1 cellular context compared by ENCODE assay signal in the genomic region with DNA sequence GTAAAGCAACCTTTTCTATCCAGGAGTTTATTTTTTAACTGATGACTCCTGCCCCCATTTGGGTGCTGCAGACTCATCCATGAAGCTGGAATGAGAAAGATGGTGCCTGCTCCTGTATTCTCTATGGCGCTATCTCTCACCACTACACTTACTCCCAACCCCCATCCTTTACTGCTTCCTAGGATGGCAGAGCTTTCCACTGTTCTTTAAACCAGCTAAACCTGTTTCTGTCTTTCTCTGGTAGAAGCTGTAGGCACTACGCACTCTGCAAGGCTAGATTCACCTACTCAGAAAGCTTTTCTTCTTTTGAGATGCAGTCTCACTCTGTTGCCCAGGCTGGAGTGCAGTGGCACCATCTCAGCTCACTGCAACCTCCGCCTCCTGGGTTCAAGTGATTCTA.
TF ChIP-seq lines count a peak whose summit lies in the region.

No MANE protein-coding gene starts in this region.

TF ChIP-seq in GM23338, 12 proteins besides CTCF, POLR2A, EP300 and RAD21 (continued from another document):
- TF ChIP-seq, protein P1, sequence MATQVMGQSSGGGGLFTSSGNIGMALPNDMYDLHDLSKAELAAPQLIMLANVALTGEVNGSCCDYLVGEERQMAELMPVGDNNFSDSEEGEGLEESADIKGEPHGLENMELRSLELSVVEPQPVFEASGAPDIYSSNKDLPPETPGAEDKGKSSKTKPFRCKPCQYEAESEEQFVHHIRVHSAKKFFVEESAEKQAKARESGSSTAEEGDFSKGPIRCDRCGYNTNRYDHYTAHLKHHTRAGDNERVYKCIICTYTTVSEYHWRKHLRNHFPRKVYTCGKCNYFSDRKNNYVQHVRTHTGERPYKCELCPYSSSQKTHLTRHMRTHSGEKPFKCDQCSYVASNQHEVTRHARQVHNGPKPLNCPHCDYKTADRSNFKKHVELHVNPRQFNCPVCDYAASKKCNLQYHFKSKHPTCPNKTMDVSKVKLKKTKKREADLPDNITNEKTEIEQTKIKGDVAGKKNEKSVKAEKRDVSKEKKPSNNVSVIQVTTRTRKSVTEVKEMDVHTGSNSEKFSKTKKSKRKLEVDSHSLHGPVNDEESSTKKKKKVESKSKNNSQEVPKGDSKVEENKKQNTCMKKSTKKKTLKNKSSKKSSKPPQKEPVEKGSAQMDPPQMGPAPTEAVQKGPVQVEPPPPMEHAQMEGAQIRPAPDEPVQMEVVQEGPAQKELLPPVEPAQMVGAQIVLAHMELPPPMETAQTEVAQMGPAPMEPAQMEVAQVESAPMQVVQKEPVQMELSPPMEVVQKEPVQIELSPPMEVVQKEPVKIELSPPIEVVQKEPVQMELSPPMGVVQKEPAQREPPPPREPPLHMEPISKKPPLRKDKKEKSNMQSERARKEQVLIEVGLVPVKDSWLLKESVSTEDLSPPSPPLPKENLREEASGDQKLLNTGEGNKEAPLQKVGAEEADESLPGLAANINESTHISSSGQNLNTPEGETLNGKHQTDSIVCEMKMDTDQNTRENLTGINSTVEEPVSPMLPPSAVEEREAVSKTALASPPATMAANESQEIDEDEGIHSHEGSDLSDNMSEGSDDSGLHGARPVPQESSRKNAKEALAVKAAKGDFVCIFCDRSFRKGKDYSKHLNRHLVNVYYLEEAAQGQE (IDR thresholded peaks at IDR 0.05; ENCODE audit: unreplicated experiment): no peak
- TF ChIP-seq ZNF331 (CRISPR knock-in tag; IDR thresholded peaks at IDR 0.05; ENCODE audit: low read depth) (no peak), STAT1 (IDR thresholded peaks at IDR 0.05; ENCODE audit: unreplicated experiment) (no peak), NANOG (IDR thresholded peaks at IDR 0.05; ENCODE audit: borderline replicate concordance) (no peak), ZNF114 (CRISPR knock-in tag; IDR thresholded peaks at IDR 0.05) (no peak), POLR2AphosphoS5 (IDR thresholded peaks at IDR 0.05; ENCODE audit: low read depth) (no peak), CREB1 (CRISPR knock-in tag; IDR thresholded peaks at IDR 0.05; ENCODE audit: low read depth) (no peak)
- TF ChIP-seq, protein P2, sequence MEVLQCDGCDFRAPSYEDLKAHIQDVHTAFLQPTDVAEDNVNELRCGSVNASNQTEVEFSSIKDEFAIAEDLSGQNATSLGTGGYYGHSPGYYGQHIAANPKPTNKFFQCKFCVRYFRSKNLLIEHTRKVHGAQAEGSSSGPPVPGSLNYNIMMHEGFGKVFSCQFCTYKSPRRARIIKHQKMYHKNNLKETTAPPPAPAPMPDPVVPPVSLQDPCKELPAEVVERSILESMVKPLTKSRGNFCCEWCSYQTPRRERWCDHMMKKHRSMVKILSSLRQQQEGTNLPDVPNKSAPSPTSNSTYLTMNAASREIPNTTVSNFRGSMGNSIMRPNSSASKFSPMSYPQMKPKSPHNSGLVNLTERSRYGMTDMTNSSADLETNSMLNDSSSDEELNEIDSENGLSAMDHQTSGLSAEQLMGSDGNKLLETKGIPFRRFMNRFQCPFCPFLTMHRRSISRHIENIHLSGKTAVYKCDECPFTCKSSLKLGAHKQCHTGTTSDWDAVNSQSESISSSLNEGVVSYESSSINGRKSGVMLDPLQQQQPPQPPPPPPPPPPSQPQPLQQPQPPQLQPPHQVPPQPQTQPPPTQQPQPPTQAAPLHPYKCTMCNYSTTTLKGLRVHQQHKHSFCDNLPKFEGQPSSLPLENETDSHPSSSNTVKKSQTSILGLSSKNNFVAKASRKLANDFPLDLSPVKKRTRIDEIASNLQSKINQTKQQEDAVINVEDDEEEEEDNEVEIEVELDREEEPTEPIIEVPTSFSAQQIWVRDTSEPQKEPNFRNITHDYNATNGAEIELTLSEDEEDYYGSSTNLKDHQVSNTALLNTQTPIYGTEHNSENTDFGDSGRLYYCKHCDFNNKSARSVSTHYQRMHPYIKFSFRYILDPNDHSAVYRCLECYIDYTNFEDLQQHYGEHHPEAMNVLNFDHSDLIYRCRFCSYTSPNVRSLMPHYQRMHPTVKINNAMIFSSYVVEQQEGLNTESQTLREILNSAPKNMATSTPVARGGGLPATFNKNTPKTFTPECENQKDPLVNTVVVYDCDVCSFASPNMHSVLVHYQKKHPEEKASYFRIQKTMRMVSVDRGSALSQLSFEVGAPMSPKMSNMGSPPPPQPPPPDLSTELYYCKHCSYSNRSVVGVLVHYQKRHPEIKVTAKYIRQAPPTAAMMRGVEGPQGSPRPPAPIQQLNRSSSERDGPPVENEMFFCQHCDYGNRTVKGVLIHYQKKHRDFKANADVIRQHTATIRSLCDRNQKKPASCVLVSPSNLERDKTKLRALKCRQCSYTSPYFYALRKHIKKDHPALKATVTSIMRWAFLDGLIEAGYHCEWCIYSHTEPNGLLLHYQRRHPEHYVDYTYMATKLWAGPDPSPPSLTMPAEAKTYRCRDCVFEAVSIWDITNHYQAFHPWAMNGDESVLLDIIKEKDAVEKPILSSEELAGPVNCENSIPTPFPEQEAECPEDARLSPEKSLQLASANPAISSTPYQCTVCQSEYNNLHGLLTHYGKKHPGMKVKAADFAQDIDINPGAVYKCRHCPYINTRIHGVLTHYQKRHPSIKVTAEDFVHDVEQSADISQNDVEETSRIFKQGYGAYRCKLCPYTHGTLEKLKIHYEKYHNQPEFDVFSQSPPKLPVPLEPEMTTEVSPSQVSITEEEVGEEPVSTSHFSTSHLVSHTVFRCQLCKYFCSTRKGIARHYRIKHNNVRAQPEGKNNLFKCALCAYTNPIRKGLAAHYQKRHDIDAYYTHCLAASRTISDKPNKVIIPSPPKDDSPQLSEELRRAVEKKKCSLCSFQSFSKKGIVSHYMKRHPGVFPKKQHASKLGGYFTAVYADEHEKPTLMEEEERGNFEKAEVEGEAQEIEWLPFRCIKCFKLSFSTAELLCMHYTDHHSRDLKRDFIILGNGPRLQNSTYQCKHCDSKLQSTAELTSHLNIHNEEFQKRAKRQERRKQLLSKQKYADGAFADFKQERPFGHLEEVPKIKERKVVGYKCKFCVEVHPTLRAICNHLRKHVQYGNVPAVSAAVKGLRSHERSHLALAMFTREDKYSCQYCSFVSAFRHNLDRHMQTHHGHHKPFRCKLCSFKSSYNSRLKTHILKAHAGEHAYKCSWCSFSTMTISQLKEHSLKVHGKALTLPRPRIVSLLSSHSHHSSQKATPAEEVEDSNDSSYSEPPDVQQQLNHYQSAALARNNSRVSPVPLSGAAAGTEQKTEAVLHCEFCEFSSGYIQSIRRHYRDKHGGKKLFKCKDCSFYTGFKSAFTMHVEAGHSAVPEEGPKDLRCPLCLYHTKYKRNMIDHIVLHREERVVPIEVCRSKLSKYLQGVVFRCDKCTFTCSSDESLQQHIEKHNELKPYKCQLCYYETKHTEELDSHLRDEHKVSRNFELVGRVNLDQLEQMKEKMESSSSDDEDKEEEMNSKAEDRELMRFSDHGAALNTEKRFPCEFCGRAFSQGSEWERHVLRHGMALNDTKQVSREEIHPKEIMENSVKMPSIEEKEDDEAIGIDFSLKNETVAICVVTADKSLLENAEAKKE (CRISPR knock-in tag; IDR thresholded peaks at IDR 0.05): no peak
TF ChIP-seq in GM23338: peak in this region for 0.
